ENCODE assay signal across 1 cellular context in the genomic region with DNA sequence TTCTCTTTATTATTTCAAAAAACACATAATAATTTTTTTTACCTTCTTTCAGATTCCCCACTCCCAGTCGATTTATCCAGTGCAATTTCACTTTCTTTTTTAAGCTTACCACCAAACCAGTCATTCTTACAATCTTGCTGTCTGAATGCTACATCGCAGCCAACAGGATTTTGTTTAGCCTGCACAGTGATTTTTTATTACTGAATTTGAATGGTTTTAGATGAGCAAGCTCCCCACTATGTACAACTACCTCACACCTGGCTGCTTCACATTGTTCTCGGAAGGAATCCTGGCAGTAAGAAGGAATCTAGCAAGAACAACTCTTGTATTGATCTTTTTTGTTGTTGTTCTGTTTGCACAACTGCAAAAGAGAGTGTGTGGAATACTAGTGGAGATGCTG.
TF ChIP-seq lines count a peak whose summit lies in the region.

No MANE protein-coding gene starts in this region.

TF ChIP-seq in IMR-90, 13 proteins besides CTCF, POLR2A, EP300 and RAD21 (continued from another document):
- no peak for TF ChIP-seq USF2 (IDR thresholded peaks at IDR 0.05; ENCODE audit: low read depth, low read length)
- TF ChIP-seq RCOR1 (IDR thresholded peaks at IDR 0.05; ENCODE audit: insufficient replicate concordance, low read length), result no peak
- no peak for TF ChIP-seq MXI1 (IDR thresholded peaks at IDR 0.05; ENCODE audit: borderline replicate concordance, low read depth, low read length)
- no peak for TF ChIP-seq CEBPB (IDR thresholded peaks at IDR 0.05; ENCODE audit: low read depth, low read length)
TF ChIP-seq in IMR-90: peak in this region for 0.
